Comparison of ENCODE assay signal across 8 cellular contexts in the genomic region with DNA sequence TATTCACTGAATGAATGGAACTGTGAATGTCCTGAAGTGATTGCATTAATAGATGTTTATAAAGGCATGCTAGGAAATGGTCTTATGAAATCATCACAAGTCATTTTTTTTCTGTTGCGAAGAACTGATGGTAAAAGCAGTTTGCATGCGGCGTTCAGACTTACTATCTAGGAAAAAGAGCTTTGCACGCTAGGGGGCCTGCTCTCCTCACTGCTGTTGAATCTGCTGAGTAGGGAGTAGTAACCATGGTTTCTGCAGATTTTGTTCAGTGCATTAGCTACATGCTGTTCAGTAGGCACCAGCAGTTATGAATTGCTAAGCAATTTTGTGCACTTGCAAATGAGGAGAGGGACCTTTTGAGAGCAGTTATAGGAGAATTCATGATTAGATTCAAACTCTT. TPM values are rescaled to one million over a fixed set of nuclear protein-coding genes. Genes with fewer than 3 reads are reported as not detected.
DNase-seq lines count a peak whose midpoint lies in the region; ATAC-seq and TF ChIP-seq lines count a peak whose summit lies in the region.

No MANE protein-coding gene starts in this region.

- H3K27me3 ChIP-seq in colonic mucosa = no peaks in the 10 kb centered on the region
- H3K27me3 ChIP-seq in spleen (replicated peaks in 1 of 7) = no peaks in the 10 kb centered on the region

- WGBS in spleen, 5 donors = 77 to 87% (median 84%) methylated on average over 4 of the region's 4 CpGs

- H3K9me3 ChIP-seq in colonic mucosa (no peaks in the 10 kb centered on the region), spleen (no peaks in the 10 kb centered on the region)

- no peak overlapping the region for H3K27ac ChIP-seq in colonic mucosa
- no peak overlapping the region for H3K27ac ChIP-seq in spleen

- ATAC-seq in GM18870 (IDR thresholded peaks at IDR 0.05; ENCODE audit: unreplicated experiment) = no peak
- no peak for ATAC-seq in HG02588 (IDR thresholded peaks at IDR 0.05; ENCODE audit: unreplicated experiment)
- ATAC-seq in HG03025 (IDR thresholded peaks at IDR 0.05; ENCODE audit: low FRiP score, unreplicated experiment) = no peak

- intact Hi-C loops in colonic mucosa (cut with DNase I) (no loop called here), spleen (cut with DNase I; ENCODE audit: low total_unique reads) (loop anchor here (10.0 kb wide), 1 partner anchor 864 kb away; no protein-coding TSS in a partner anchor)

- TF ChIP-seq CTCF in AG09319 (IDR thresholded peaks at IDR 0.05; ENCODE audit: low read depth, low read length) (peak; percentile 88), colonic mucosa (IDR thresholded peaks at IDR 0.05) (no peak), spleen (IDR thresholded peaks at IDR 0.05 in 8 of 11, conservative IDR thresholded peaks at IDR 0.05 in 3 of 11) (peak in 5 of 11 experiments; percentile 11 to 42 (median 25))

- H3K4me3 ChIP-seq in colonic mucosa (no peak overlapping the region), spleen (no peak overlapping the region)

- peak; percentile 77 for DNase-seq in AG09319 (ENCODE audit: extremely low read depth, low read depth)
- peak in 2 of 3 experiments; percentile 30 to 80 for DNase-seq in NCI-H1417 (lab: John Stamatoyannopoulos, UW)
- DNase-seq in colonic mucosa = peak; percentile 29
- DNase-seq in mucosa of gallbladder (ENCODE audit: low spot score) = peak; percentile 46
- DNase-seq in spleen = no peak

- H3K36me3 ChIP-seq in colonic mucosa (no peaks in the 10 kb centered on the region), spleen (peaks cover 0 to 85% (median 0%) of the 10 kb centered on the region in 6 donors)

- no peak for TF ChIP-seq POLR2A in spleen (IDR thresholded peaks at IDR 0.05)

- H3K4me1 ChIP-seq in colonic mucosa (no peaks in the 10 kb centered on the region), spleen (no peaks in the 10 kb centered on the region)

- no peak overlapping the region for H3K9ac ChIP-seq in colonic mucosa (ENCODE audit: low read depth in 2 of 2, low read length in 2 of 2)

RNA-seq across cellular contexts. Expression of a gene that starts 57.9 kb away (rescaled TPM):
- total RNA-seq in colonic mucosa = 10 to 100 TPM; 21.2 to 67.9 TPM
- total RNA-seq in mucosa of gallbladder = 3.5 TPM
- total RNA-seq in spleen = 10 to 100 TPM in 2 of 7 donors, 1 to 10 TPM in 5; 2.8 to 12.8 (median 6.5) TPM
- polyA plus RNA-seq in spleen = 1 to 10 TPM; 1.2 to 7.5 (median 1.3) TPM
